ENCODE assay signal across 1 cellular context in the genomic region with DNA sequence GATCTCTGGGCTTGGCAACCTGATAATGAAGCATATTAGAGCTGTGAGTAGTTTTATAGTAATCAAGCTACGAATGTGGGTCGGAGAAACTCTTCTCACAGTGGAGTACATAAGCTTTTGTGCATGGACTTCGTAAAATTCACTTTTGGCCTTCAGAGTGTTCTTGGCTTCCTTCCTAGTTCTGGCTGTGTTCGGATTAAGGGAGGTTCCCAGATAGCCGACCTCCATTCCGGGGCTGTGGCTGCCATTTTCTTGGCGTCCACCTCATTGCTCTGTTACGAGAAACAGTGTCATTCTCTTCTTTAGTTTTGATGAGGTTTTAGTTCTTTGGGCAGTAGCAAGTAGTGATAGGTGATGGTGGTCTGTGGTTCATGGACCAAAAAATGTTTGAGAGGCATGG.
TF ChIP-seq lines count a peak whose summit lies in the region.

No MANE protein-coding gene starts in this region.

TF ChIP-seq in SK-N-SH, 30 proteins besides CTCF, POLR2A, EP300 and RAD21:
- TF ChIP-seq SMC3 (IDR thresholded peaks at IDR 0.05; ENCODE audit: low read depth, low read length) (no peak), MXI1 (IDR thresholded peaks at IDR 0.05; ENCODE audit: low read depth, low read length) (no peak), POLR2AphosphoS5 (IDR thresholded peaks at IDR 0.05; ENCODE audit: low read depth, low read length) (no peak), RXRA (IDR thresholded peaks at IDR 0.05; ENCODE audit: borderline replicate concordance, low read depth) (no peak), SIN3A (IDR thresholded peaks at IDR 0.05; ENCODE audit: borderline replicate concordance, low read depth, low read length) (no peak), FOSL2 (IDR thresholded peaks at IDR 0.05; ENCODE audit: borderline replicate concordance, low read depth) (no peak), FOXM1 (IDR thresholded peaks at IDR 0.05; ENCODE audit: low read depth) (no peak), TCF12 (IDR thresholded peaks at IDR 0.05) (no peak), RFX5 (IDR thresholded peaks at IDR 0.05; ENCODE audit: low read length) (no peak), CHD2 (IDR thresholded peaks at IDR 0.05; ENCODE audit: low read length, partially characterized antibody) (no peak), GABPA (IDR thresholded peaks at IDR 0.05; ENCODE audit: low read depth) (no peak), NFIC (IDR thresholded peaks at IDR 0.05; ENCODE audit: borderline replicate concordance) (no peak), FOXJ3 (CRISPR knock-in tag; IDR thresholded peaks at IDR 0.05) (no peak), EZH2phosphoT487 (IDR thresholded peaks at IDR 0.05; ENCODE audit: borderline replicate concordance, low read depth) (no peak)
- TF ChIP-seq, protein P1, sequence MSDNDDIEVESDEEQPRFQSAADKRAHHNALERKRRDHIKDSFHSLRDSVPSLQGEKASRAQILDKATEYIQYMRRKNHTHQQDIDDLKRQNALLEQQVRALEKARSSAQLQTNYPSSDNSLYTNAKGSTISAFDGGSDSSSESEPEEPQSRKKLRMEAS (IDR thresholded peaks at IDR 0.05; ENCODE audit: low read depth), result no peak
- TF ChIP-seq, protein P2, sequence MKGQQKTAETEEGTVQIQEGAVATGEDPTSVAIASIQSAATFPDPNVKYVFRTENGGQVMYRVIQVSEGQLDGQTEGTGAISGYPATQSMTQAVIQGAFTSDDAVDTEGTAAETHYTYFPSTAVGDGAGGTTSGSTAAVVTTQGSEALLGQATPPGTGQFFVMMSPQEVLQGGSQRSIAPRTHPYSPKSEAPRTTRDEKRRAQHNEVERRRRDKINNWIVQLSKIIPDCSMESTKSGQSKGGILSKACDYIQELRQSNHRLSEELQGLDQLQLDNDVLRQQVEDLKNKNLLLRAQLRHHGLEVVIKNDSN (IDR thresholded peaks at IDR 0.05; ENCODE audit: borderline replicate concordance, low read depth), result no peak
- TF ChIP-seq, protein P3, sequence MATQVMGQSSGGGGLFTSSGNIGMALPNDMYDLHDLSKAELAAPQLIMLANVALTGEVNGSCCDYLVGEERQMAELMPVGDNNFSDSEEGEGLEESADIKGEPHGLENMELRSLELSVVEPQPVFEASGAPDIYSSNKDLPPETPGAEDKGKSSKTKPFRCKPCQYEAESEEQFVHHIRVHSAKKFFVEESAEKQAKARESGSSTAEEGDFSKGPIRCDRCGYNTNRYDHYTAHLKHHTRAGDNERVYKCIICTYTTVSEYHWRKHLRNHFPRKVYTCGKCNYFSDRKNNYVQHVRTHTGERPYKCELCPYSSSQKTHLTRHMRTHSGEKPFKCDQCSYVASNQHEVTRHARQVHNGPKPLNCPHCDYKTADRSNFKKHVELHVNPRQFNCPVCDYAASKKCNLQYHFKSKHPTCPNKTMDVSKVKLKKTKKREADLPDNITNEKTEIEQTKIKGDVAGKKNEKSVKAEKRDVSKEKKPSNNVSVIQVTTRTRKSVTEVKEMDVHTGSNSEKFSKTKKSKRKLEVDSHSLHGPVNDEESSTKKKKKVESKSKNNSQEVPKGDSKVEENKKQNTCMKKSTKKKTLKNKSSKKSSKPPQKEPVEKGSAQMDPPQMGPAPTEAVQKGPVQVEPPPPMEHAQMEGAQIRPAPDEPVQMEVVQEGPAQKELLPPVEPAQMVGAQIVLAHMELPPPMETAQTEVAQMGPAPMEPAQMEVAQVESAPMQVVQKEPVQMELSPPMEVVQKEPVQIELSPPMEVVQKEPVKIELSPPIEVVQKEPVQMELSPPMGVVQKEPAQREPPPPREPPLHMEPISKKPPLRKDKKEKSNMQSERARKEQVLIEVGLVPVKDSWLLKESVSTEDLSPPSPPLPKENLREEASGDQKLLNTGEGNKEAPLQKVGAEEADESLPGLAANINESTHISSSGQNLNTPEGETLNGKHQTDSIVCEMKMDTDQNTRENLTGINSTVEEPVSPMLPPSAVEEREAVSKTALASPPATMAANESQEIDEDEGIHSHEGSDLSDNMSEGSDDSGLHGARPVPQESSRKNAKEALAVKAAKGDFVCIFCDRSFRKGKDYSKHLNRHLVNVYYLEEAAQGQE (IDR thresholded peaks at IDR 0.05; ENCODE audit: low read depth, low read length), result no peak
